13 cellular contexts compared by ENCODE assay signal in genomic region chr3:153379516-153379915, GRCh38.
"Had no signal": no experiment of that assay in that cellular context is flagged by ENCODE, and none has a peak within 500 bp of the region (broad histone marks: within the 10 kb centered on the region; RNA-seq: fewer than 3 reads in every experiment).

No MANE protein-coding gene starts in this region.

- ATAC-seq: activated T-helper 17 cell treated with anti-CD3 and anti-CD28 coated beads, Interleukin-2, amount 50 U/mL, for 72 hours; left cardiac atrium; lower lobe of right lung; naive thymus-derived CD4-positive, alpha-beta T cell; right cardiac atrium had no signal

- H3K4me1 ChIP-seq: lower lobe of right lung, stomach had no signal

- H3K36me3 ChIP-seq: lower lobe of right lung, stomach had no signal

- H3K27ac ChIP-seq: lower lobe of right lung, stomach had no signal

- H3K27me3 ChIP-seq: stomach had no signal

- H3K4me3 ChIP-seq: lower lobe of right lung, stomach had no signal

- H3K9me3 ChIP-seq: lower lobe of right lung, stomach had no signal

- DNase-seq: activated B cell treated with CpG ODN at 0.5 μM for 24 hours; activated CD4-positive, alpha-beta T cell treated with anti-CD3 and anti-CD28 coated beads, Interleukin-2, amount 10 ng/mL, durations not matched to agents 7 days and 5 days; activated naive CD4-positive, alpha-beta T cell treated with anti-CD3 and anti-CD28 coated beads for 36 hours; activated T-cell treated with anti-CD3 and anti-CD28 coated beads for 4 hours; cerebellar nuclear complex; left cardiac atrium; lower lobe of right lung; naive thymus-derived CD4-positive, alpha-beta T cell; posterior cingulate gyrus; right cardiac atrium; small intestine; stomach had no signal
